8 cellular contexts compared by ENCODE assay signal in the genomic region with DNA sequence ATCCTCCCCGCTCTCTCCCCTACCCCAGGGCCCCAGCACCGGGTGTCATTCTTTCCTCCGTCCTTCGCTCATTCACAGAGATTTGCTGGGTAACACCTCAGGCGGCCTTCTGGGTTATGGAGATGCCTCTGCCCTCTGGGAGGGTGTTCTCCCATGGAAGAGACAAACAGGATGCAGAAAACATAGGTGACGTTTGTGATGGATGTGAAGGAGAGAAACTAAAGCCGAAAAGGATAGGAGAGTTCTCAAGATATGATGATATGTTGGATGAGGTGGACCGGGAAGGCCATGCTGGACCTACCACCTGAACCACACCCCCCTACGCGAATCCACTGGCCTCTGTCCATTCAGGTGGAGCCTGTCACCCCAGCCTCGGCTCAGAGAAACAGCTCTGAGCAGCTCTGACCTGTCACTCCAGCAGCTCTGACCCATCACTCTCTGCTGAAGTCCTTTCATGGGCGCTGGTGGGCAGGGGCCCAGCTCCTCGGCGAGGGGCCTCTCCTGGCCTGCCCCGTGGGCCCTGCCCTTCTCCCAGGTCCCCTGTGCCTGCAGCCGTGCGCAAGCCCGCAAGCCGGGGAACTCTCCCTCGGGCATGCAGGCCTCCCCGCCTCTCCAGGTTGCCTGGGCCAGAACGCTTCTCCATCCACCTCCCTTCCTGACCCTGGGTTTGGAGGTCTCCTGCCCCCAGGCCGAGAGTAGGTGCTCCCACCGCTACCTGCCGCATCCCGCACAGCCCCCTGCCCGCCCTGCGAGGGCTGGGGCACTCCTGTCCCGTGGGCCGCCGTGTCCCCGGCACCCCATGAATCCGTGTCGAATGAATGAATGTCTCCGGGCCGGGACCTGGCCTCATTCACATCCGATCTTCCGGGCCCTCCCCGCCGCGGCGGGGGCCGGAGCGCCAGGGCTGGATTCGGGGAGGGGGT. TPM values are rescaled to one million over a fixed set of nuclear protein-coding genes. Genes with fewer than 3 reads are reported as not detected.
DNase-seq lines count a peak whose midpoint lies in the region; ATAC-seq and TF ChIP-seq lines count a peak whose summit lies in the region.

No MANE protein-coding gene starts in this region.

- DNase-seq in GM10266 (ENCODE audit: extremely low spot score) (peak; percentile 60), WERI-Rb-1 (peak; percentile 42), retina (peak; percentile 69), foreskin keratinocyte (no peak), NCI-H187 (lab: John Stamatoyannopoulos, UW) (no peak)
- DNase-seq in stimulated activated CD4-positive, alpha-beta T cell treated with anti-CD3 and anti-CD28 coated beads, Interleukin-1b, Interleukin-23, amount 100 ng/mL, for 48 hours: no peak
- DNase-seq in activated effector memory CD4-positive, alpha-beta T cell treated with anti-CD3 and anti-CD28 coated beads, Interleukin-2, amount 50 U/mL, for 16 hours: no peak

- WGBS in gastroesophageal sphincter (ENCODE audit: low coverage in 1 of 2), 2 donors: 70% methylated on average over 6 of the region's 45 CpGs; no CpG with 5 or more reads in 1 of the 2 donors

- TF ChIP-seq CTCF in GM10266 (IDR thresholded peaks at IDR 0.05; ENCODE audit: control insufficient read depth, insufficient read depth, low read depth, missing control alignments) (no peak), WERI-Rb-1 (IDR thresholded peaks at IDR 0.05; ENCODE audit: low read depth, low read length) (no peak), gastroesophageal sphincter (IDR thresholded peaks at IDR 0.05) (no peak), foreskin keratinocyte (conservative IDR thresholded peaks at IDR 0.05) (no peak)

- no peak for TF ChIP-seq POLR2A in gastroesophageal sphincter (IDR thresholded peaks at IDR 0.05)

- TF ChIP-seq EP300 in gastroesophageal sphincter (IDR thresholded peaks at IDR 0.05): no peak

- H3K27me3 ChIP-seq in WERI-Rb-1 (ENCODE audit: insufficient read depth, low read depth, severe bottlenecking) (no peaks in the 10 kb centered on the region), gastroesophageal sphincter (no peaks in the 10 kb centered on the region), foreskin keratinocyte (no peaks in the 10 kb centered on the region)

- peak overlapping the region; percentile 58 for H3K4me3 ChIP-seq in WERI-Rb-1 (ENCODE audit: low read depth, low read length)
- peak overlapping the region; percentile 37 to 67 for H3K4me3 ChIP-seq in gastroesophageal sphincter

- peaks cover 32% of the 10 kb centered on the region for H3K36me3 ChIP-seq in WERI-Rb-1
- no peaks in the 10 kb centered on the region for H3K36me3 ChIP-seq in gastroesophageal sphincter

- H3K4me1 ChIP-seq in gastroesophageal sphincter: peaks cover 0 to 48% (median 26%) of the 10 kb centered on the region in 3 donors
- H3K4me1 ChIP-seq in foreskin keratinocyte: no peaks in the 10 kb centered on the region

- no peaks in the 10 kb centered on the region for H3K9me3 ChIP-seq in WERI-Rb-1 (ENCODE audit: severe bottlenecking)
- H3K9me3 ChIP-seq in gastroesophageal sphincter: no peaks in the 10 kb centered on the region

- H3K27ac ChIP-seq in WERI-Rb-1 (peak overlapping the region; percentile 85), gastroesophageal sphincter (peak overlapping the region in 3 of 4 donors; percentile 72 to 83 (median 82)), foreskin keratinocyte (no peak overlapping the region)

- ATAC-seq in gastroesophageal sphincter (peak; percentile 7), foreskin keratinocyte (no peak)

RNA-seq across cellular contexts. Expression of a gene that starts 0.7 kb away (rescaled TPM):
- total RNA-seq in gastroesophageal sphincter (100 to 1,000 TPM; 105 to 231 (median 127) TPM), foreskin keratinocyte (44.0 and 44.7 TPM in 2 replicates)
- polyA plus RNA-seq in foreskin keratinocyte: 36.2 and 39.1 TPM in 2 replicates

Comparison
In these comparisons a context has a peak if more than half of its experiments do, and no peak if none do; other contexts are left out.
1. DNase-seq: peak in GM10266 (single experiment), WERI-Rb-1 (single experiment) and retina (single experiment); none in stimulated activated CD4-positive, alpha-beta T cell treated with anti-CD3 and anti-CD28 coated beads, Interleukin-1b, Interleukin-23, amount 100 ng/mL, for 48 hours (single experiment), foreskin keratinocyte (0 of 2), NCI-H187 (0 of 2) and activated effector memory CD4-positive, alpha-beta T cell treated with anti-CD3 and anti-CD28 coated beads, Interleukin-2, amount 50 U/mL, for 16 hours (single experiment).